23 cellular contexts compared by ENCODE assay signal in genomic region chr4:184540307-184540706, GRCh38.
"Had no signal": no experiment of that assay in that cellular context is flagged by ENCODE, and none has a peak within 500 bp of the region (broad histone marks: within the 10 kb centered on the region; RNA-seq: fewer than 3 reads in every experiment).

No MANE protein-coding gene starts in this region.

- H3K27me3 ChIP-seq: colonic mucosa, esophagus muscularis mucosa, foreskin keratinocyte, left lung, neutrophil, right atrium auricular region, sigmoid colon, tibial nerve, upper lobe of left lung had no signal

- H3K36me3 ChIP-seq: colonic mucosa, esophagus muscularis mucosa, left lung, neutrophil, right atrium auricular region, sigmoid colon, thoracic aorta, tibial nerve, upper lobe of left lung had no signal

- H3K4me1 ChIP-seq: colonic mucosa had no signal

- ATAC-seq: foreskin keratinocyte; left cardiac atrium; left lung; mucosa of descending colon; natural killer cell treated with Interleukin-12 subunit alpha and Interleukin-12 subunit beta and Interleukin-15 and Interleukin-18, amount 100 ng/mL, for 72 hours; stimulated activated effector memory CD8-positive, alpha-beta T cell treated with anti-CD3 and anti-CD28 coated beads, Interleukin-12 subunit alpha, Interleukin-12 subunit beta, amount 100 ng/mL, for 72 hours had no signal

- H3K9me3 ChIP-seq: colonic mucosa, esophagus muscularis mucosa, left lung, mucosa of descending colon, neutrophil, right atrium auricular region, sigmoid colon, thoracic aorta, tibial nerve, upper lobe of left lung had no signal

- DNase-seq: colonic mucosa; effector CD8-positive, alpha-beta T cell; endodermal cell; foreskin keratinocyte; left cardiac atrium; left lung; mesenchymal stem cell; mucosa of descending colon; naive B cell; sigmoid colon; stimulated activated CD4-positive, alpha-beta T cell treated with anti-CD3 and anti-CD28 coated beads, Interleukin-2, amount 100 ng/mL, for 24 hours; stimulated activated CD4-positive, alpha-beta T cell treated with anti-CD3 and anti-CD28 coated beads, Interleukin-4, amount 100 ng/mL, for 24 hours; upper lobe of left lung had no signal

- FAIRE-seq: endothelial cell of umbilical vein, urothelium cell line had no signal

- H3K4me3 ChIP-seq: colonic mucosa, esophagus muscularis mucosa, left lung, mucosa of descending colon, right atrium auricular region, sigmoid colon, thoracic aorta, tibial nerve, upper lobe of left lung had no signal

- H3K27ac ChIP-seq: colonic mucosa, esophagus muscularis mucosa, foreskin keratinocyte, left lung, neutrophil, parathyroid adenoma, right atrium auricular region, sigmoid colon, thoracic aorta, tibial nerve, upper lobe of left lung had no signal
